24 cellular contexts compared by ENCODE assay signal in the genomic region with DNA sequence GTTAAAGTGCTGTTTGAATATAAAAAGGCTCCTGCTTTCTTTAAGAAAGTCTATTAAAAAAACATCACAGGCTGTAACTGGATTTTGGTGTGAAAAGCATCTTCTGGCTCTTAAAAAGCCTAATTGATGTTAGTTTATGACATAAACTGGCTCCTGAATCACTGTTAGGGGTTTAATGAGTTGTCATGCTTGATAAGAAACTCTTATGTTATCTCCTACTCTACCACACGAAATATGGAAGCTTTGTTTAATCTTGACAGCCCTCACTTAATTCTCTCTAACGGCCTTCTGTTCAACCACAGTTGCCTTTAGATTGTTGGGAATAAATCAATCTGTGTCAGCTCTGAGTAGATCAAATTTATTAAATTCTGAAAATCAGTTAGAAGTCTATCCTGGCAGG.
"Had no signal": no experiment of that assay in that cellular context is flagged by ENCODE, and none has a peak within 500 bp of the region (broad histone marks: within the 10 kb centered on the region; RNA-seq: fewer than 3 reads in every experiment).

No MANE protein-coding gene starts in this region.

- H3K4me1 ChIP-seq: esophagus squamous epithelium had no signal

- H3K27ac Mint-ChIP-seq: activated CD4-positive, alpha-beta T cell treated with anti-CD3 and anti-CD28 coated beads for 36 hours; activated CD8-positive, alpha-beta memory T cell treated with anti-CD3 and anti-CD28 coated beads, Interleukin-2, amount 10 ng/mL, durations not matched to agents 7 days and 5 days; activated naive CD8-positive, alpha-beta T cell; naive thymus-derived CD4-positive, alpha-beta T cell; progenitor cell of endocrine pancreas; T-cell had no signal

- H3K27me3 ChIP-seq: esophagus squamous epithelium had no signal

- H3K36me3 Mint-ChIP-seq: activated CD4-positive, alpha-beta memory T cell treated with anti-CD3 and anti-CD28 coated beads for 36 hours had no signal

- H3K36me3 ChIP-seq: esophagus squamous epithelium, left ventricle myocardium inferior had no signal

- H3K9me3 ChIP-seq: esophagus squamous epithelium, left ventricle myocardium inferior, mucosa of descending colon had no signal

- DNase-seq: activated CD4-positive, alpha-beta memory T cell treated with anti-CD3 and anti-CD28 coated beads for 36 hours; activated CD4-positive, alpha-beta T cell treated with anti-CD3 and anti-CD28 coated beads for 36 hours; activated CD8-positive, alpha-beta memory T cell treated with anti-CD3 and anti-CD28 coated beads, Interleukin-2, amount 10 ng/mL, durations not matched to agents 7 days and 5 days; activated effector memory CD4-positive, alpha-beta T cell treated with anti-CD3 and anti-CD28 coated beads, Interleukin-2, amount 50 U/mL, for 16 hours; activated T-cell treated with anti-CD3 and anti-CD28 coated beads, Interleukin-2, amount 50 U/mL, for 1 hour; anterior cingulate cortex; cortex of kidney; effector CD4-positive, alpha-beta T cell; esophagus squamous epithelium; hypothalamus; left ventricle myocardium inferior; mucosa of descending colon; naive thymus-derived CD4-positive, alpha-beta T cell; occipital lobe; right cardiac atrium; stimulated activated CD4-positive, alpha-beta T cell treated with anti-CD3 and anti-CD28 coated beads, Interleukin-4, amount 100 ng/mL, for 4 hours; stimulated activated CD8-positive, alpha-beta memory T cell treated with anti-CD3 and anti-CD28 coated beads, Interleukin-4, amount 100 ng/mL, for 48 hours; stimulated activated naive CD8-positive, alpha-beta T cell treated with anti-CD3 and anti-CD28 coated beads, Interleukin-15, Interleukin-2, amounts not matched to agents 100 U/mL and 50 U/mL, for 24 hours; T-cell; T-helper 9 cell; trophoblast cell had no signal

- ATAC-seq: activated CD4-positive, alpha-beta T cell treated with anti-CD3 and anti-CD28 coated beads for 36 hours; activated CD8-positive, alpha-beta memory T cell treated with anti-CD3 and anti-CD28 coated beads, Interleukin-2, amount 10 ng/mL, durations not matched to agents 7 days and 5 days; mucosa of descending colon; naive thymus-derived CD4-positive, alpha-beta T cell; right cardiac atrium; stimulated activated naive CD8-positive, alpha-beta T cell treated with anti-CD3 and anti-CD28 coated beads, Interleukin-15, Interleukin-2, amounts not matched to agents 100 U/mL and 50 U/mL, for 24 hours; T-cell had no signal

- H3K4me3 ChIP-seq: esophagus squamous epithelium, left ventricle myocardium inferior, mucosa of descending colon, skin epidermis had no signal

- H3K27ac ChIP-seq: esophagus squamous epithelium, left ventricle myocardium inferior, skin epidermis had no signal

- H3K4me3 Mint-ChIP-seq: activated CD4-positive, alpha-beta memory T cell treated with anti-CD3 and anti-CD28 coated beads for 36 hours; activated CD4-positive, alpha-beta T cell treated with anti-CD3 and anti-CD28 coated beads for 36 hours; activated CD8-positive, alpha-beta memory T cell treated with anti-CD3 and anti-CD28 coated beads, Interleukin-2, amount 10 ng/mL, durations not matched to agents 7 days and 5 days; activated naive CD8-positive, alpha-beta T cell; naive thymus-derived CD4-positive, alpha-beta T cell; T-cell had no signal

- H3K9me3 Mint-ChIP-seq: activated CD4-positive, alpha-beta memory T cell treated with anti-CD3 and anti-CD28 coated beads for 36 hours; T-cell had no signal

- H3K27me3 Mint-ChIP-seq: activated CD4-positive, alpha-beta memory T cell treated with anti-CD3 and anti-CD28 coated beads for 36 hours; activated CD4-positive, alpha-beta T cell treated with anti-CD3 and anti-CD28 coated beads for 36 hours; activated CD8-positive, alpha-beta memory T cell treated with anti-CD3 and anti-CD28 coated beads, Interleukin-2, amount 10 ng/mL, durations not matched to agents 7 days and 5 days; activated naive CD8-positive, alpha-beta T cell; naive thymus-derived CD4-positive, alpha-beta T cell; progenitor cell of endocrine pancreas; T-cell had no signal
